ENCODE assay signal across 8 cellular contexts in genomic region chr14:20970983-20971704, GRCh38. TPM values are rescaled to one million over a fixed set of nuclear protein-coding genes. Genes with fewer than 3 reads are reported as not detected.
DNase-seq lines count a peak whose midpoint lies in the region; ATAC-seq and TF ChIP-seq lines count a peak whose summit lies in the region.

No MANE protein-coding gene starts in this region.

- H3K4me1 Mint-ChIP-seq in activated CD4-positive, alpha-beta T cell treated with anti-CD3 and anti-CD28 coated beads for 36 hours, result peaks cover 7% of the 10 kb centered on the region

- H3K9me3 ChIP-seq in left lung, result no peaks in the 10 kb centered on the region

- intact Hi-C loops in activated CD4-positive, alpha-beta T cell treated with anti-CD3 and anti-CD28 coated beads for 36 hours (cut with DNase I, micrococcal nuclease), result loop anchor here (1.0 to 2.0 kb wide), 6 partner anchors 10 to 274 kb away; partner anchors contain the start of gene METTL17 (in 1 of the 2)
- intact Hi-C loops in left lung (cut with DNase I), result no loop called here

- peaks cover 29% of the 10 kb centered on the region for H3K27me3 Mint-ChIP-seq in activated CD4-positive, alpha-beta T cell treated with anti-CD3 and anti-CD28 coated beads for 36 hours

- TF ChIP-seq CTCF in coronary artery (IDR thresholded peaks at IDR 0.05) (peak; percentile 93), left lung (IDR thresholded peaks at IDR 0.05) (peak; percentile 81 to 86)

- H3K27ac Mint-ChIP-seq in activated CD4-positive, alpha-beta T cell treated with anti-CD3 and anti-CD28 coated beads for 36 hours, result peak overlapping the region; percentile 73

- no peaks in the 10 kb centered on the region for H3K36me3 ChIP-seq in left lung

- peak; percentile 89 for DNase-seq in Ammon's horn (ENCODE audit: low spot score)
- DNase-seq in NCI-H446 treated with DMSO at 0.1 percent for 48 hours (lab: John Stamatoyannopoulos, UW), result peak; percentile 72
- peak; percentile 90 for DNase-seq in activated CD4-positive, alpha-beta T cell treated with anti-CD3 and anti-CD28 coated beads for 36 hours
- DNase-seq in coronary artery (ENCODE audit: low spot score), result peak; percentile 88
- peak; percentile 89 to 98 for DNase-seq in left lung
- peak; percentile 81 to 85 for DNase-seq in stimulated activated CD4-positive, alpha-beta T cell treated with anti-CD3 and anti-CD28 coated beads, Interleukin-2, amount 100 ng/mL, for 24 hours

- H3K27ac ChIP-seq in coronary artery (peak overlapping the region; percentile 73 to 92), left lung (peak overlapping the region; percentile 37 to 68)

- ATAC-seq in GM19025 (IDR thresholded peaks at IDR 0.05; ENCODE audit: low read depth, unreplicated experiment) (peak; percentile 89), HG03342 (IDR thresholded peaks at IDR 0.05; ENCODE audit: unreplicated experiment) (peak; percentile 89), left lung (peak; percentile 99)
- ATAC-seq in activated CD4-positive, alpha-beta T cell treated with anti-CD3 and anti-CD28 coated beads for 36 hours, result peak; percentile 89

- no peaks in the 10 kb centered on the region for H3K27me3 ChIP-seq in left lung

- peaks cover 0 to 15% of the 10 kb centered on the region in 2 donors for H3K4me1 ChIP-seq in left lung

- POLR2A ChIA-PET in activated CD4-positive, alpha-beta T cell treated with anti-CD3 and anti-CD28 coated beads for 36 hours (lab: Charles Lee), result interaction anchor here (0.6 kb wide), 3 partner anchors 59 to 694 kb away, joined by 3 to 5 read pairs (median 3); partner anchors contain the start of gene RNASE13

- CTCF ChIA-PET in activated CD4-positive, alpha-beta T cell treated with anti-CD3 and anti-CD28 coated beads for 36 hours (lab: Charles Lee), result interaction anchor here (0.5 to 5.5 kb wide), 54 partner anchors 10 to 628 kb away, joined by 3 to 73 read pairs (median 4); partner anchors contain the start of genes PARP2, PIP4P1 and SLC39A2

- no peaks in the 10 kb centered on the region for H3K9me3 Mint-ChIP-seq in activated CD4-positive, alpha-beta T cell treated with anti-CD3 and anti-CD28 coated beads for 36 hours (ENCODE audit: low read depth)

- peak overlapping the region; percentile 76 for H3K4me3 Mint-ChIP-seq in activated CD4-positive, alpha-beta T cell treated with anti-CD3 and anti-CD28 coated beads for 36 hours

- no peaks in the 10 kb centered on the region for H3K36me3 Mint-ChIP-seq in activated CD4-positive, alpha-beta T cell treated with anti-CD3 and anti-CD28 coated beads for 36 hours (ENCODE audit: low read depth)

- H3K4me3 ChIP-seq in coronary artery (peak overlapping the region; percentile 87), left lung (peak overlapping the region; percentile 44 to 57)

RNA-seq across cellular contexts. Expression of gene RNASE2, which starts 15.9 kb away (rescaled TPM):
- not detected for total RNA-seq in activated CD4-positive, alpha-beta T cell treated with anti-CD3 and anti-CD28 coated beads for 36 hours
- total RNA-seq in left lung, result 10 to 100 TPM in 1 of 2 donors, 1 to 10 TPM in 1; 3.8 to 30.6 TPM

RNA-seq across cellular contexts. Expression of gene METTL17, which starts 18.6 kb away (rescaled TPM):
- total RNA-seq in activated CD4-positive, alpha-beta T cell treated with anti-CD3 and anti-CD28 coated beads for 36 hours, result 10 to 100 TPM; 89.3 to 90.0 TPM
- 10 to 100 TPM; 38.6 to 61.3 TPM for total RNA-seq in left lung

RNA-seq across cellular contexts. Expression of gene SLC39A2, which starts 27.9 kb away (rescaled TPM):
- total RNA-seq in activated CD4-positive, alpha-beta T cell treated with anti-CD3 and anti-CD28 coated beads for 36 hours, result under 1 TPM; 0.21 to 0.30 TPM
- under 1 TPM in 1 of 2 donors, not detected in 1; 0.35 TPM for total RNA-seq in left lung

RNA-seq across cellular contexts. Expression of gene NDRG2, which starts 53.7 kb away (rescaled TPM):
- total RNA-seq in activated CD4-positive, alpha-beta T cell treated with anti-CD3 and anti-CD28 coated beads for 36 hours, result 1 to 10 TPM; 5.5 to 7.0 TPM
- 10 to 100 TPM; 25.6 to 44.2 TPM for total RNA-seq in left lung

RNA-seq across cellular contexts. Expression of gene TPPP2, which starts 58.9 kb away (rescaled TPM):
- total RNA-seq in activated CD4-positive, alpha-beta T cell treated with anti-CD3 and anti-CD28 coated beads for 36 hours, result not detected
- not detected for total RNA-seq in left lung

Comparison
In these comparisons a context has a peak if more than half of its experiments do, and no peak if none do; other contexts are left out.
1. Peak in every context shown above with its lines: DNase-seq, ATAC-seq, H3K4me3 ChIP-seq and H3K27ac ChIP-seq.
2. RNA of gene RNASE2, which starts 15.9 kb away (total RNA-seq): 3.8 to 30.6 TPM in left lung; not detected in activated CD4-positive, alpha-beta T cell treated with anti-CD3 and anti-CD28 coated beads for 36 hours; every median in the first group is over 4 times any median in the second.
3. intact Hi-C loops: an anchor here in activated CD4-positive, alpha-beta T cell treated with anti-CD3 and anti-CD28 coated beads for 36 hours (1.0 to 2.0 kb wide); none called in left lung.